In genomic region chr9:2014696-2015580, GRCh38 we compare ENCODE assay signal across 8 cellular contexts. TPM values are rescaled to one million over a fixed set of nuclear protein-coding genes. Genes with fewer than 3 reads are reported as not detected.
A peak's percentile ranks its signal among the peaks of the same experiment; 100 is the strongest.
DNase-seq lines count a peak whose midpoint lies in the region; ATAC-seq lines count a peak whose summit lies in the region.

SMARCA2 (plus strand) TSS chr9:2015347; CDS start chr9:2029023, 13,676 bp downstream.

- peaks cover 0 to 27% (median 0%) of the 10 kb centered on the region in 3 donors for H3K36me3 Mint-ChIP-seq in CD8-positive, alpha-beta memory T cell

- H3K27ac ChIP-seq in CD8-positive, alpha-beta memory T cell (ENCODE audit: low read depth, low read length), result peak within 1 kb of the TSS; percentile 91

- peaks cover 0 to 3% (median 2%) of the 10 kb centered on the region in 5 donors for H3K9me3 Mint-ChIP-seq in CD8-positive, alpha-beta memory T cell

- H3K9me3 ChIP-seq in CD8-positive, alpha-beta memory T cell (ENCODE audit: low read length), result no peaks in the 10 kb centered on the region

- peak; percentile 95 to 98 (median 97) for DNase-seq in CD8-positive, alpha-beta memory T cell
- DNase-seq in HPDE6-E6E7 (ENCODE audit: extremely low spot score), result peak; percentile 86
- DNase-seq in NK-92 (lab: John Stamatoyannopoulos, UW; ENCODE audit: unreplicated experiment), result peak; percentile 80
- DNase-seq in activated CD8-positive, alpha-beta memory T cell treated with anti-CD3 and anti-CD28 coated beads for 24 hours, result peak; percentile 97
- DNase-seq in effector CD4-positive, alpha-beta T cell, result peak; percentile 98
- DNase-seq in lung microvascular endothelial cell (ENCODE audit: low read depth in 2 of 2), result peak; percentile 98
- peak; percentile 94 to 96 (median 95) for DNase-seq in stimulated activated CD4-positive, alpha-beta T cell treated with anti-CD3 and anti-CD28 coated beads, TNF-alpha, amount 100 ng/mL, for 4 hours (ENCODE audit: low read depth in 3 of 3)

- POLR2A ChIA-PET in CD8-positive, alpha-beta memory T cell (lab: Charles Lee), result interaction anchor here (1.4 to 4.8 kb wide), 4 partner anchors 9 to 59 kb away, joined by 4 to 44 read pairs (median 16); no protein-coding TSS in a partner anchor

- H3K27ac Mint-ChIP-seq in CD8-positive, alpha-beta memory T cell, result peak within 1 kb of the TSS; percentile 96 to 100 (median 99)

- peak within 1 kb of the TSS; percentile 92 for H3K4me3 ChIP-seq in CD8-positive, alpha-beta memory T cell (ENCODE audit: low read length)

- H3K27me3 Mint-ChIP-seq in CD8-positive, alpha-beta memory T cell, result peaks cover 4% of the 10 kb centered on the region in 2 donors

- H3K4me3 Mint-ChIP-seq in CD8-positive, alpha-beta memory T cell, result peak within 1 kb of the TSS; percentile 96 to 100 (median 99)

- peak; percentile 84 for ATAC-seq in GM19467 (IDR thresholded peaks at IDR 0.05; ENCODE audit: unreplicated experiment)

- no peaks in the 10 kb centered on the region for H3K27me3 ChIP-seq in CD8-positive, alpha-beta memory T cell (ENCODE audit: insufficient read depth, low read length, poor library complexity, severe bottlenecking)

- H3K4me1 Mint-ChIP-seq in CD8-positive, alpha-beta memory T cell, result peaks cover 25 to 41% (median 35%) of the 10 kb centered on the region in 3 donors

- no peaks in the 10 kb centered on the region for H3K36me3 ChIP-seq in CD8-positive, alpha-beta memory T cell (ENCODE audit: insufficient read depth, low read length)

- CTCF ChIA-PET in CD8-positive, alpha-beta memory T cell (lab: Charles Lee), result interaction anchor here (0.9 to 1.7 kb wide), 6 partner anchors 9 to 72 kb away, joined by 3 to 6 read pairs (median 3); no protein-coding TSS in a partner anchor

- H3K4me1 ChIP-seq in CD8-positive, alpha-beta memory T cell (ENCODE audit: insufficient read depth, low read length), result peaks cover 19% of the 10 kb centered on the region

RNA-seq across cellular contexts. Expression of gene SMARCA2, which starts in this region (rescaled TPM):
- 100 to 1,000 TPM; 145 to 156 TPM for total RNA-seq in CD8-positive, alpha-beta memory T cell
- polyA plus RNA-seq in CD8-positive, alpha-beta memory T cell, result 56.7 TPM
- 47.5 and 84.9 TPM in 2 replicates for total RNA-seq in lung microvascular endothelial cell

Comparison
In these comparisons a context has a peak if more than half of its experiments do, and no peak if none do; other contexts are left out.
1. Peak in every context shown above with its lines: DNase-seq, ATAC-seq, H3K4me3 ChIP-seq and H3K27ac ChIP-seq.